ENCODE assay signal across 1 cellular context in genomic region chr19:11018179-11018578, GRCh38.
TF ChIP-seq lines count a peak whose summit lies in the region.

No MANE protein-coding gene starts in this region.

TF ChIP-seq in H1, 55 proteins besides CTCF, POLR2A, EP300 and RAD21:
- TF ChIP-seq, protein P1, sequence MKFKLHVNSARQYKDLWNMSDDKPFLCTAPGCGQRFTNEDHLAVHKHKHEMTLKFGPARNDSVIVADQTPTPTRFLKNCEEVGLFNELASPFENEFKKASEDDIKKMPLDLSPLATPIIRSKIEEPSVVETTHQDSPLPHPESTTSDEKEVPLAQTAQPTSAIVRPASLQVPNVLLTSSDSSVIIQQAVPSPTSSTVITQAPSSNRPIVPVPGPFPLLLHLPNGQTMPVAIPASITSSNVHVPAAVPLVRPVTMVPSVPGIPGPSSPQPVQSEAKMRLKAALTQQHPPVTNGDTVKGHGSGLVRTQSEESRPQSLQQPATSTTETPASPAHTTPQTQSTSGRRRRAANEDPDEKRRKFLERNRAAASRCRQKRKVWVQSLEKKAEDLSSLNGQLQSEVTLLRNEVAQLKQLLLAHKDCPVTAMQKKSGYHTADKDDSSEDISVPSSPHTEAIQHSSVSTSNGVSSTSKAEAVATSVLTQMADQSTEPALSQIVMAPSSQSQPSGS (IDR thresholded peaks at IDR 0.05; ENCODE audit: low read length), result no peak
- no peak for TF ChIP-seq FOSL1 (IDR thresholded peaks at IDR 0.05; ENCODE audit: insufficient read depth, low read depth, low read length)
- TF ChIP-seq ATF3 (IDR thresholded peaks at IDR 0.05; ENCODE audit: insufficient read depth, low read depth, low read length), result no peak
- TF ChIP-seq GTF2F1 (IDR thresholded peaks at IDR 0.05; ENCODE audit: borderline replicate concordance, low read depth, low read length), result no peak
- no peak for TF ChIP-seq KDM5A (IDR thresholded peaks at IDR 0.05; ENCODE audit: low read length)
- TF ChIP-seq, protein P2, sequence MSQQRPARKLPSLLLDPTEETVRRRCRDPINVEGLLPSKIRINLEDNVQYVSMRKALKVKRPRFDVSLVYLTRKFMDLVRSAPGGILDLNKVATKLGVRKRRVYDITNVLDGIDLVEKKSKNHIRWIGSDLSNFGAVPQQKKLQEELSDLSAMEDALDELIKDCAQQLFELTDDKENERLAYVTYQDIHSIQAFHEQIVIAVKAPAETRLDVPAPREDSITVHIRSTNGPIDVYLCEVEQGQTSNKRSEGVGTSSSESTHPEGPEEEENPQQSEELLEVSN (IDR thresholded peaks at IDR 0.05), result no peak
- TF ChIP-seq KDM4A (IDR thresholded peaks at IDR 0.05; ENCODE audit: low read depth, low read length, severe bottlenecking), result no peak
- TF ChIP-seq CTBP2 (IDR thresholded peaks at IDR 0.05; ENCODE audit: borderline replicate concordance, insufficient read depth, insufficient read length, low read length), result no peak
- TF ChIP-seq RBBP5 (IDR thresholded peaks at IDR 0.05; ENCODE audit: borderline replicate concordance, low read depth, low read length), result no peak
- TF ChIP-seq JUN (IDR thresholded peaks at IDR 0.05; ENCODE audit: low read depth, low read length), result no peak
- TF ChIP-seq PHF8 (conservative IDR thresholded peaks at IDR 0.05; ENCODE audit: low read depth, low read length), result no peak
- no peak for TF ChIP-seq SIX5 (IDR thresholded peaks at IDR 0.05; ENCODE audit: low read depth, low read length)
- no peak for TF ChIP-seq SIN3A (conservative IDR thresholded peaks at IDR 0.05 in 1 of 2, IDR thresholded peaks at IDR 0.05 in 1 of 2; ENCODE audit: low read depth in 1 of 2, low read length in 2 of 2)
- TF ChIP-seq KDM1A (IDR thresholded peaks at IDR 0.05; ENCODE audit: borderline replicate concordance, low read length), result no peak
- TF ChIP-seq, protein P3, sequence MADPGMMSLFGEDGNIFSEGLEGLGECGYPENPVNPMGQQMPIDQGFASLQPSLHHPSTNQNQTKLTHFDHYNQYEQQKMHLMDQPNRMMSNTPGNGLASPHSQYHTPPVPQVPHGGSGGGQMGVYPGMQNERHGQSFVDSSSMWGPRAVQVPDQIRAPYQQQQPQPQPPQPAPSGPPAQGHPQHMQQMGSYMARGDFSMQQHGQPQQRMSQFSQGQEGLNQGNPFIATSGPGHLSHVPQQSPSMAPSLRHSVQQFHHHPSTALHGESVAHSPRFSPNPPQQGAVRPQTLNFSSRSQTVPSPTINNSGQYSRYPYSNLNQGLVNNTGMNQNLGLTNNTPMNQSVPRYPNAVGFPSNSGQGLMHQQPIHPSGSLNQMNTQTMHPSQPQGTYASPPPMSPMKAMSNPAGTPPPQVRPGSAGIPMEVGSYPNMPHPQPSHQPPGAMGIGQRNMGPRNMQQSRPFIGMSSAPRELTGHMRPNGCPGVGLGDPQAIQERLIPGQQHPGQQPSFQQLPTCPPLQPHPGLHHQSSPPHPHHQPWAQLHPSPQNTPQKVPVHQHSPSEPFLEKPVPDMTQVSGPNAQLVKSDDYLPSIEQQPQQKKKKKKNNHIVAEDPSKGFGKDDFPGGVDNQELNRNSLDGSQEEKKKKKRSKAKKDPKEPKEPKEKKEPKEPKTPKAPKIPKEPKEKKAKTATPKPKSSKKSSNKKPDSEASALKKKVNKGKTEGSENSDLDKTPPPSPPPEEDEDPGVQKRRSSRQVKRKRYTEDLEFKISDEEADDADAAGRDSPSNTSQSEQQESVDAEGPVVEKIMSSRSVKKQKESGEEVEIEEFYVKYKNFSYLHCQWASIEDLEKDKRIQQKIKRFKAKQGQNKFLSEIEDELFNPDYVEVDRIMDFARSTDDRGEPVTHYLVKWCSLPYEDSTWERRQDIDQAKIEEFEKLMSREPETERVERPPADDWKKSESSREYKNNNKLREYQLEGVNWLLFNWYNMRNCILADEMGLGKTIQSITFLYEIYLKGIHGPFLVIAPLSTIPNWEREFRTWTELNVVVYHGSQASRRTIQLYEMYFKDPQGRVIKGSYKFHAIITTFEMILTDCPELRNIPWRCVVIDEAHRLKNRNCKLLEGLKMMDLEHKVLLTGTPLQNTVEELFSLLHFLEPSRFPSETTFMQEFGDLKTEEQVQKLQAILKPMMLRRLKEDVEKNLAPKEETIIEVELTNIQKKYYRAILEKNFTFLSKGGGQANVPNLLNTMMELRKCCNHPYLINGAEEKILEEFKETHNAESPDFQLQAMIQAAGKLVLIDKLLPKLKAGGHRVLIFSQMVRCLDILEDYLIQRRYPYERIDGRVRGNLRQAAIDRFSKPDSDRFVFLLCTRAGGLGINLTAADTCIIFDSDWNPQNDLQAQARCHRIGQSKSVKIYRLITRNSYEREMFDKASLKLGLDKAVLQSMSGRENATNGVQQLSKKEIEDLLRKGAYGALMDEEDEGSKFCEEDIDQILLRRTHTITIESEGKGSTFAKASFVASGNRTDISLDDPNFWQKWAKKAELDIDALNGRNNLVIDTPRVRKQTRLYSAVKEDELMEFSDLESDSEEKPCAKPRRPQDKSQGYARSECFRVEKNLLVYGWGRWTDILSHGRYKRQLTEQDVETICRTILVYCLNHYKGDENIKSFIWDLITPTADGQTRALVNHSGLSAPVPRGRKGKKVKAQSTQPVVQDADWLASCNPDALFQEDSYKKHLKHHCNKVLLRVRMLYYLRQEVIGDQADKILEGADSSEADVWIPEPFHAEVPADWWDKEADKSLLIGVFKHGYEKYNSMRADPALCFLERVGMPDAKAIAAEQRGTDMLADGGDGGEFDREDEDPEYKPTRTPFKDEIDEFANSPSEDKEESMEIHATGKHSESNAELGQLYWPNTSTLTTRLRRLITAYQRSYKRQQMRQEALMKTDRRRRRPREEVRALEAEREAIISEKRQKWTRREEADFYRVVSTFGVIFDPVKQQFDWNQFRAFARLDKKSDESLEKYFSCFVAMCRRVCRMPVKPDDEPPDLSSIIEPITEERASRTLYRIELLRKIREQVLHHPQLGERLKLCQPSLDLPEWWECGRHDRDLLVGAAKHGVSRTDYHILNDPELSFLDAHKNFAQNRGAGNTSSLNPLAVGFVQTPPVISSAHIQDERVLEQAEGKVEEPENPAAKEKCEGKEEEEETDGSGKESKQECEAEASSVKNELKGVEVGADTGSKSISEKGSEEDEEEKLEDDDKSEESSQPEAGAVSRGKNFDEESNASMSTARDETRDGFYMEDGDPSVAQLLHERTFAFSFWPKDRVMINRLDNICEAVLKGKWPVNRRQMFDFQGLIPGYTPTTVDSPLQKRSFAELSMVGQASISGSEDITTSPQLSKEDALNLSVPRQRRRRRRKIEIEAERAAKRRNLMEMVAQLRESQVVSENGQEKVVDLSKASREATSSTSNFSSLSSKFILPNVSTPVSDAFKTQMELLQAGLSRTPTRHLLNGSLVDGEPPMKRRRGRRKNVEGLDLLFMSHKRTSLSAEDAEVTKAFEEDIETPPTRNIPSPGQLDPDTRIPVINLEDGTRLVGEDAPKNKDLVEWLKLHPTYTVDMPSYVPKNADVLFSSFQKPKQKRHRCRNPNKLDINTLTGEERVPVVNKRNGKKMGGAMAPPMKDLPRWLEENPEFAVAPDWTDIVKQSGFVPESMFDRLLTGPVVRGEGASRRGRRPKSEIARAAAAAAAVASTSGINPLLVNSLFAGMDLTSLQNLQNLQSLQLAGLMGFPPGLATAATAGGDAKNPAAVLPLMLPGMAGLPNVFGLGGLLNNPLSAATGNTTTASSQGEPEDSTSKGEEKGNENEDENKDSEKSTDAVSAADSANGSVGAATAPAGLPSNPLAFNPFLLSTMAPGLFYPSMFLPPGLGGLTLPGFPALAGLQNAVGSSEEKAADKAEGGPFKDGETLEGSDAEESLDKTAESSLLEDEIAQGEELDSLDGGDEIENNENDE (IDR thresholded peaks at IDR 0.05; ENCODE audit: insufficient replicate concordance, low read length), result no peak
- no peak for TF ChIP-seq TAF1 (IDR thresholded peaks at IDR 0.05; ENCODE audit: low read depth, low read length)
- no peak for TF ChIP-seq TCF12 (IDR thresholded peaks at IDR 0.05; ENCODE audit: low read depth, low read length)
TF ChIP-seq in H1: peak in this region for 0.
